In genomic region chr11:74330065-74330858, GRCh38 we compare ENCODE assay signal across 1 cellular context.
TF ChIP-seq lines count a peak whose summit lies in the region.

No MANE protein-coding gene starts in this region.

TF ChIP-seq in K562, 482 proteins besides CTCF, POLR2A, EP300 and RAD21 (continued from another document):
- TF ChIP-seq FOSL1 (tag; conservative IDR thresholded peaks at IDR 0.05) (peak; percentile 42), TAL1 (IDR thresholded peaks at IDR 0.05) (peak; percentile 34; the same call in 1 of the 2 replicates), NCOA4 (IDR thresholded peaks at IDR 0.05; ENCODE audit: partially characterized antibody) (no peak), ARID1B (IDR thresholded peaks at IDR 0.05) (0 out of 2 replicates have a peak, but pooled peaks have one; percentile 36), TFE3 (CRISPR knock-in tag; IDR thresholded peaks at IDR 0.05) (no peak)
